22 cellular contexts compared by ENCODE assay signal in the genomic region with DNA sequence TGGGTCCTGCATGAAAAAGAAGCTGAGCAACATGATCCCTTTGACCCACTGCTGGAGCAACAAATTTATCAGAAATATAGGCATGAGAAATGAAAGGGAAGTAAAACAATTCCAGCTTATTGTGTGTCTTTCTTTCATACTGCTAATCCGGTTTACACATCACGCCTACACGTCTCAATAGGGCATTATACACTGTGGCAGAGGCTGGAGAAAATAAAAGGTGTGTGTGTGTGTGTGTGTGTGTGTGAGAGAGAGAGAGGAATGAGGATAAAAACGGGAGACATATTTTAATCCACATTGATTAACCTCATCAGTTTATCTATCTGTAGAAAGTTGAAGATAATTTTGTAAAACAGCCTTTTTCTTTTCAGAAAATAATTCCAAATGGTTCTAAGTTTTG. TPM values are rescaled to one million over a fixed set of nuclear protein-coding genes. Genes with fewer than 3 reads are reported as not detected.
A peak's percentile ranks its signal among the peaks of the same experiment; 100 is the strongest.
DNase-seq lines count a peak whose midpoint lies in the region; ATAC-seq and TF ChIP-seq lines count a peak whose summit lies in the region.
"Had no signal": no experiment of that assay in that cellular context is flagged by ENCODE, and none has a peak within 500 bp of the region (broad histone marks: within the 10 kb centered on the region; RNA-seq: fewer than 3 reads in every experiment).

No MANE protein-coding gene starts in this region.

- no peaks in the 10 kb centered on the region for H3K4me1 ChIP-seq in urinary bladder (ENCODE audit: insufficient read depth)

- no peak for ATAC-seq in naive thymus-derived CD8-positive, alpha-beta T cell
- ATAC-seq in GM18505 (IDR thresholded peaks at IDR 0.05; ENCODE audit: unreplicated experiment): no peak
- ATAC-seq: activated T-cell treated with anti-CD3 and anti-CD28 coated beads, Interleukin-2, amount 50 U/mL, for 72 hours; left cardiac atrium; Right ventricle myocardium inferior; stimulated activated naive CD8-positive, alpha-beta T cell treated with anti-CD3 and anti-CD28 coated beads, Interleukin-15, Interleukin-2, amounts not matched to agents 100 U/mL and 50 U/mL, for 24 hours had no signal

- intact Hi-C loops in activated T-helper 2 cell treated with anti-CD3 and anti-CD28 coated beads, Interferon-gamma antibody, Interleukin-2, Interleukin-4, amounts not matched to agents 10 μg/mL and 5 μg/mL and 100 μg/mL, durations not matched to agents 14 hours and 24 hours and 36 hours (cut with micrococcal nuclease): loop anchor here (5.0 kb wide), 2 partner anchors 493 to 638 kb away; no protein-coding TSS in a partner anchor

- no peaks in the 10 kb centered on the region for H3K9me3 Mint-ChIP-seq in activated CD4-positive, alpha-beta T cell treated with anti-CD3 and anti-CD28 coated beads, Interleukin-2, amount 10 ng/mL, durations not matched to agents 7 days and 5 days
- H3K9me3 Mint-ChIP-seq in activated T-helper 2 cell treated with anti-CD3 and anti-CD28 coated beads, Interferon-gamma antibody, Interleukin-2, Interleukin-4, amounts not matched to agents 10 μg/mL and 5 μg/mL and 100 μg/mL, durations not matched to agents 14 hours and 24 hours and 36 hours: no peaks in the 10 kb centered on the region
- peaks cover 0 to 6% (median 2%) of the 10 kb centered on the region in 9 donors for H3K9me3 Mint-ChIP-seq in naive thymus-derived CD8-positive, alpha-beta T cell
- H3K9me3 Mint-ChIP-seq: activated naive CD8-positive, alpha-beta T cell treated with anti-CD3 and anti-CD28 coated beads, Interleukin-2, amount 10 ng/mL, durations not matched to agents 7 days and 5 days had no signal

- H3K4me3 ChIP-seq in urinary bladder (ENCODE audit: low read depth, low read length): peak overlapping the region; percentile 28
- H3K4me3 ChIP-seq: tibial artery had no signal

- no peaks in the 10 kb centered on the region for H3K36me3 ChIP-seq in urinary bladder (ENCODE audit: insufficient read depth)
- H3K36me3 ChIP-seq: tibial artery had no signal

- WGBS in urinary bladder: 66% methylated on average over 4 of the region's 4 CpGs

- POLR2A ChIA-PET in activated CD4-positive, alpha-beta T cell treated with anti-CD3 and anti-CD28 coated beads, Interleukin-2, amount 10 ng/mL, durations not matched to agents 7 days and 5 days (lab: Charles Lee): no interaction called here
- POLR2A ChIA-PET in naive thymus-derived CD8-positive, alpha-beta T cell (lab: Charles Lee): interaction anchor here (1.4 kb wide), 1 partner anchor 361 kb away, joined by 3 read pairs; the partner anchor contains the start of gene ERCC6L2

- no peak overlapping the region for H3K4me3 Mint-ChIP-seq in activated CD4-positive, alpha-beta T cell treated with anti-CD3 and anti-CD28 coated beads, Interleukin-2, amount 10 ng/mL, durations not matched to agents 7 days and 5 days
- H3K4me3 Mint-ChIP-seq in activated T-helper 2 cell treated with anti-CD3 and anti-CD28 coated beads, Interferon-gamma antibody, Interleukin-2, Interleukin-4, amounts not matched to agents 10 μg/mL and 5 μg/mL and 100 μg/mL, durations not matched to agents 14 hours and 24 hours and 36 hours (ENCODE audit: low read depth): peak overlapping the region; percentile 26
- peak overlapping the region in 9 of 10 donors; percentile 5 to 93 (median 41) for H3K4me3 Mint-ChIP-seq in naive thymus-derived CD8-positive, alpha-beta T cell
- H3K4me3 Mint-ChIP-seq: activated naive CD8-positive, alpha-beta T cell treated with anti-CD3 and anti-CD28 coated beads, Interleukin-2, amount 10 ng/mL, durations not matched to agents 7 days and 5 days had no signal

- CTCF ChIA-PET in activated CD4-positive, alpha-beta T cell treated with anti-CD3 and anti-CD28 coated beads, Interleukin-2, amount 10 ng/mL, durations not matched to agents 7 days and 5 days (lab: Charles Lee): interaction anchor here (1.0 kb wide), 1 partner anchor 507 kb away, joined by 4 read pairs; no protein-coding TSS in a partner anchor

- peaks cover 70% of the 10 kb centered on the region for H3K27me3 Mint-ChIP-seq in activated CD4-positive, alpha-beta T cell treated with anti-CD3 and anti-CD28 coated beads, Interleukin-2, amount 10 ng/mL, durations not matched to agents 7 days and 5 days
- peaks cover 63% of the 10 kb centered on the region for H3K27me3 Mint-ChIP-seq in activated T-helper 2 cell treated with anti-CD3 and anti-CD28 coated beads, Interferon-gamma antibody, Interleukin-2, Interleukin-4, amounts not matched to agents 10 μg/mL and 5 μg/mL and 100 μg/mL, durations not matched to agents 14 hours and 24 hours and 36 hours (ENCODE audit: low read depth)
- peaks cover 0 to 25% (median 0%) of the 10 kb centered on the region in 5 donors for H3K27me3 Mint-ChIP-seq in naive thymus-derived CD8-positive, alpha-beta T cell

- H3K4me1 Mint-ChIP-seq in activated CD4-positive, alpha-beta T cell treated with anti-CD3 and anti-CD28 coated beads, Interleukin-2, amount 10 ng/mL, durations not matched to agents 7 days and 5 days: peaks cover 25% of the 10 kb centered on the region
- H3K4me1 Mint-ChIP-seq in activated T-helper 2 cell treated with anti-CD3 and anti-CD28 coated beads, Interferon-gamma antibody, Interleukin-2, Interleukin-4, amounts not matched to agents 10 μg/mL and 5 μg/mL and 100 μg/mL, durations not matched to agents 14 hours and 24 hours and 36 hours (ENCODE audit: low read depth): peaks cover 29% of the 10 kb centered on the region
- peaks cover 20 to 58% (median 44%) of the 10 kb centered on the region in 4 donors for H3K4me1 Mint-ChIP-seq in naive thymus-derived CD8-positive, alpha-beta T cell

- H3K27ac Mint-ChIP-seq in activated CD4-positive, alpha-beta T cell treated with anti-CD3 and anti-CD28 coated beads, Interleukin-2, amount 10 ng/mL, durations not matched to agents 7 days and 5 days: peak overlapping the region; percentile 22
- no peak overlapping the region for H3K27ac Mint-ChIP-seq in activated T-helper 2 cell treated with anti-CD3 and anti-CD28 coated beads, Interferon-gamma antibody, Interleukin-2, Interleukin-4, amounts not matched to agents 10 μg/mL and 5 μg/mL and 100 μg/mL, durations not matched to agents 14 hours and 24 hours and 36 hours
- H3K27ac Mint-ChIP-seq in naive thymus-derived CD8-positive, alpha-beta T cell: no peak overlapping the region
- H3K27ac Mint-ChIP-seq: activated naive CD8-positive, alpha-beta T cell treated with anti-CD3 and anti-CD28 coated beads, Interleukin-2, amount 10 ng/mL, durations not matched to agents 7 days and 5 days; activated T-cell treated with anti-CD3 and anti-CD28 coated beads, Interleukin-2, amount 50 U/mL, for 72 hours had no signal

- H3K36me3 Mint-ChIP-seq in activated CD4-positive, alpha-beta T cell treated with anti-CD3 and anti-CD28 coated beads, Interleukin-2, amount 10 ng/mL, durations not matched to agents 7 days and 5 days (ENCODE audit: low read depth): peaks cover 5% of the 10 kb centered on the region
- peaks cover 10% of the 10 kb centered on the region for H3K36me3 Mint-ChIP-seq in activated T-helper 2 cell treated with anti-CD3 and anti-CD28 coated beads, Interferon-gamma antibody, Interleukin-2, Interleukin-4, amounts not matched to agents 10 μg/mL and 5 μg/mL and 100 μg/mL, durations not matched to agents 14 hours and 24 hours and 36 hours (ENCODE audit: low read depth)
- peaks cover 0 to under 1% (median under 1%) of the 10 kb centered on the region in 3 donors for H3K36me3 Mint-ChIP-seq in naive thymus-derived CD8-positive, alpha-beta T cell

- no peak overlapping the region for H3K27ac ChIP-seq in urinary bladder (ENCODE audit: low read depth)
- H3K27ac ChIP-seq: HL-60, tibial artery had no signal

- DNase-seq in activated CD4-positive, alpha-beta T cell treated with anti-CD3 and anti-CD28 coated beads, Interleukin-2, amount 10 ng/mL, durations not matched to agents 7 days and 5 days: no peak
- DNase-seq in activated CD4-positive, alpha-beta T cell treated with anti-CD3 and anti-CD28 coated beads for 4 hours: no peak
- no peak for DNase-seq in activated T-helper 2 cell treated with anti-CD3 and anti-CD28 coated beads, Interferon-gamma antibody, Interleukin-2, Interleukin-4, amounts not matched to agents 10 μg/mL and 5 μg/mL and 100 μg/mL, durations not matched to agents 14 hours and 24 hours and 36 hours (ENCODE audit: low spot score)
- DNase-seq in naive thymus-derived CD8-positive, alpha-beta T cell: no peak
- no peak for DNase-seq in activated CD8-positive, alpha-beta memory T cell treated with anti-CD3 and anti-CD28 coated beads, Interleukin-2, amount 50 U/mL, for 48 hours
- DNase-seq in NCI-H345 (lab: John Stamatoyannopoulos, UW): no peak
- DNase-seq: activated naive CD8-positive, alpha-beta T cell treated with anti-CD3 and anti-CD28 coated beads, Interleukin-2, amount 10 ng/mL, durations not matched to agents 7 days and 5 days; activated T-cell treated with anti-CD3 and anti-CD28 coated beads, Interleukin-2, amount 50 U/mL, for 72 hours; H9; left cardiac atrium; mesenchymal stem cell; naive B cell; NCI-H1105; NCI-H2081; stimulated activated CD4-positive, alpha-beta T cell treated with anti-CD3 and anti-CD28 coated beads, Interleukin-2, amount 100 ng/mL, for 48 hours; stimulated activated naive CD8-positive, alpha-beta T cell treated with anti-CD3 and anti-CD28 coated beads, Interleukin-15, Interleukin-2, amounts not matched to agents 100 U/mL and 50 U/mL, for 24 hours; SW 1271; tibial artery had no signal

- TF ChIP-seq POLR2A in GM18505 (IDR thresholded peaks at IDR 0.05; ENCODE audit: borderline replicate concordance, extremely low read depth, insufficient read depth, insufficient read length): no peak

RNA-seq across cellular contexts. Expression of gene PTCH1, which starts 2.4 kb away (rescaled TPM):
- total RNA-seq in activated CD4-positive, alpha-beta T cell treated with anti-CD3 and anti-CD28 coated beads, Interleukin-2, amount 10 ng/mL, durations not matched to agents 7 days and 5 days: 1 to 10 TPM; 7.1 to 8.9 TPM
- 4.8 and 5.2 TPM in 2 replicates for total RNA-seq in activated T-helper 2 cell treated with anti-CD3 and anti-CD28 coated beads, Interferon-gamma antibody, Interleukin-2, Interleukin-4, amounts not matched to agents 10 μg/mL and 5 μg/mL and 100 μg/mL, durations not matched to agents 14 hours and 24 hours and 36 hours
- total RNA-seq in naive thymus-derived CD8-positive, alpha-beta T cell: 10 to 100 TPM; 47.7 to 49.6 TPM
- polyA plus RNA-seq in naive thymus-derived CD8-positive, alpha-beta T cell: 10 to 100 TPM; 10.5 to 18.1 (median 17.3) TPM
- total RNA-seq in urinary bladder: 48.0 TPM
- polyA plus RNA-seq in urinary bladder: 30.1 TPM
